Comparison of ENCODE assay signal across 21 cellular contexts in the genomic region with DNA sequence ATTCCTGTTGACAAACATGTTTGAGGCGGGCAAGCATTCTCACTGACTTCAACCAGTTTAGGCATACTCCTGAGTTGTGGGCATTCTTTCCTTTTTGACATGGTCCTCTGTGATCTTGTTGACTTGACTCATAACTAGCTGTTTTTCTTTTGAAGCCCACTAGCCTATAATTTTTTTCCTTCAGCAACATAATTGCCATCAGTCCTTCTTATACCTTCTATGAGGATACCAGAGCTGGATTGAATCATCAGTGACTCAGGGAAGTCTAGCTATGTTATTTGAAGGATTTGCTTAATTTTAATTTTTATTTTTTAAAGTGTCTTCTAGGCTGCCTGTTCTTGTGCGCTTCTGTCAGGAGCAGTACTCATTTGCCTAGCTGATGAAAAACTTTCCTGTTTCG.
DNase-seq lines count a peak whose midpoint lies in the region; ATAC-seq, FAIRE-seq and TF ChIP-seq lines count a peak whose summit lies in the region.
"Had no signal": no experiment of that assay in that cellular context is flagged by ENCODE, and none has a peak within 500 bp of the region (broad histone marks: within the 10 kb centered on the region; RNA-seq: fewer than 3 reads in every experiment).

No MANE protein-coding gene starts in this region.

- POLR2A ChIA-PET in endothelial cell of umbilical vein (lab: Charles Lee) = no interaction called here

- H3K9me3 ChIP-seq in SJSA1 (replicated peaks) (no peaks in the 10 kb centered on the region), endothelial cell of umbilical vein (replicated peaks; ENCODE audit: control insufficient read depth, insufficient read depth, low read length) (no peaks in the 10 kb centered on the region), sigmoid colon (no peaks in the 10 kb centered on the region)
- H3K9me3 ChIP-seq: adrenal gland had no signal

- H3K4me3 ChIP-seq in SJSA1 = no peak overlapping the region
- no peak overlapping the region for H3K4me3 ChIP-seq in endothelial cell of umbilical vein (replicated peaks in 1 of 3; ENCODE audit: insufficient read depth in 1 of 3, low read depth in 1 of 3, low read length in 3 of 3)
- H3K4me3 ChIP-seq in sigmoid colon = no peak overlapping the region
- H3K4me3 ChIP-seq: adrenal gland had no signal

- H3K9ac ChIP-seq in endothelial cell of umbilical vein (replicated peaks; ENCODE audit: extremely low read depth, insufficient read depth, low read length) = no peak overlapping the region
- H3K9ac ChIP-seq: KMS-11 had no signal

- H3K27me3 ChIP-seq in SJSA1 (replicated peaks) (no peaks in the 10 kb centered on the region), endothelial cell of umbilical vein (ENCODE audit: control insufficient read depth in 2 of 2, insufficient read depth in 2 of 2, low read length in 2 of 2) (no peaks in the 10 kb centered on the region), sigmoid colon (no peaks in the 10 kb centered on the region)
- H3K27me3 ChIP-seq: adrenal gland had no signal

- FAIRE-seq in endothelial cell of umbilical vein (lab: Jason Lieb, UNC) = peak; percentile 66
- FAIRE-seq: frontal cortex, RCC 7860, small intestine had no signal

- no peaks in the 10 kb centered on the region for H3K36me3 Mint-ChIP-seq in activated T-helper 17 cell treated with anti-CD3 and anti-CD28 coated beads, Interleukin-2, amount 50 U/mL, for 72 hours (ENCODE audit: low read depth)

- no peak overlapping the region for H2AFZ ChIP-seq in endothelial cell of umbilical vein (ENCODE audit: low read depth, low read length)

- no peak overlapping the region for H3K27ac Mint-ChIP-seq in activated T-helper 17 cell treated with anti-CD3 and anti-CD28 coated beads, Interleukin-2, amount 50 U/mL, for 72 hours
- H3K27ac Mint-ChIP-seq: activated T-cell treated with anti-CD3 and anti-CD28 coated beads, Interleukin-2, amount 50 U/mL, for 24 hours; H9; T-helper 2 cell treated with Interferon-gamma antibody and Interleukin-4, amounts not matched to agents 5 μg/mL and 100 μg/mL, for 36 hours had no signal

- H3K4me1 ChIP-seq in SJSA1 (replicated peaks) (peaks cover 59% of the 10 kb centered on the region), endothelial cell of umbilical vein (ENCODE audit: control insufficient read depth, extremely low read depth, insufficient read depth, low read length) (no peaks in the 10 kb centered on the region), sigmoid colon (peaks cover 0 to 48% (median 40%) of the 10 kb centered on the region in 4 donors)

- no peak overlapping the region for H3K4me3 Mint-ChIP-seq in activated T-helper 17 cell treated with anti-CD3 and anti-CD28 coated beads, Interleukin-2, amount 50 U/mL, for 72 hours
- H3K4me3 Mint-ChIP-seq: activated T-cell treated with anti-CD3 and anti-CD28 coated beads, Interleukin-2, amount 50 U/mL, for 24 hours; H9; T-helper 2 cell treated with Interferon-gamma antibody and Interleukin-4, amounts not matched to agents 5 μg/mL and 100 μg/mL, for 36 hours had no signal

- CTCF ChIA-PET in endothelial cell of umbilical vein (lab: Charles Lee) = interaction anchor here (1.4 kb wide), 1 partner anchor 16 kb away, joined by 4 read pairs; no protein-coding TSS in a partner anchor

- DNase-seq in EH (ENCODE audit: low read depth) = peak; percentile 71
- peak in 1 of 2 experiments; percentile 60 for DNase-seq in SJSA1 (ENCODE audit: low read depth in 1 of 2, low spot score in 2 of 2)
- no peak for DNase-seq in endothelial cell of umbilical vein (ENCODE audit: low read depth, low spot score)
- no peak for DNase-seq in sigmoid colon
- no peak for DNase-seq in GDM1 (lab: John Stamatoyannopoulos, UW)
- no peak for DNase-seq in NCI-H510A (lab: John Stamatoyannopoulos, UW)
- DNase-seq in HUDEP-2 (lab: John Stamatoyannopoulos, UW; ENCODE audit: unreplicated experiment in 76 of 76) = no peak
- DNase-seq: activated CD4-positive, alpha-beta T cell treated with anti-CD3 and anti-CD28 coated beads for 48 hours; activated T-cell treated with anti-CD3 and anti-CD28 coated beads, Interleukin-2, amount 50 U/mL, for 24 hours; adrenal gland; H9; mesenchymal stem cell; NCI-H1694; NCI-H524 treated with DMSO at 0.1 percent for 48 hours; small intestine; stimulated activated naive CD4-positive, alpha-beta T cell treated with Interleukin-2 at 50 U/mL for 16 hours had no signal

- no peaks in the 10 kb centered on the region for H3K9me3 Mint-ChIP-seq in activated T-helper 17 cell treated with anti-CD3 and anti-CD28 coated beads, Interleukin-2, amount 50 U/mL, for 72 hours
- H3K9me3 Mint-ChIP-seq: activated T-cell treated with anti-CD3 and anti-CD28 coated beads, Interleukin-2, amount 50 U/mL, for 24 hours; H9; T-helper 2 cell treated with Interferon-gamma antibody and Interleukin-4, amounts not matched to agents 5 μg/mL and 100 μg/mL, for 36 hours had no signal

- no peak for ATAC-seq in activated T-helper 17 cell treated with anti-CD3 and anti-CD28 coated beads, Interleukin-2, amount 50 U/mL, for 72 hours (replicated peaks)

- 97 to 98% methylated on average over 3 of the region's 3 CpGs for WGBS in sigmoid colon, 2 donors

- intact Hi-C loops in endothelial cell of umbilical vein (cut with micrococcal nuclease) = no loop called here
- intact Hi-C loops in sigmoid colon (cut with DNase I) = loop anchor here (5.0 kb wide), 1 partner anchor 258 kb away; a partner anchor contains a TSS

- H3K27ac ChIP-seq in SJSA1 = peak overlapping the region; percentile 5
- no peak overlapping the region for H3K27ac ChIP-seq in endothelial cell of umbilical vein (ENCODE audit: insufficient read depth, low read depth, low read length)
- peak overlapping the region in 3 of 4 donors; percentile 66 to 77 (median 73) for H3K27ac ChIP-seq in sigmoid colon
- H3K27ac ChIP-seq: adrenal gland, KMS-11 had no signal

- H3K4me1 Mint-ChIP-seq in activated T-helper 17 cell treated with anti-CD3 and anti-CD28 coated beads, Interleukin-2, amount 50 U/mL, for 72 hours = no peaks in the 10 kb centered on the region
- H3K4me1 Mint-ChIP-seq: H9 had no signal

- no peaks in the 10 kb centered on the region for H3K27me3 Mint-ChIP-seq in activated T-helper 17 cell treated with anti-CD3 and anti-CD28 coated beads, Interleukin-2, amount 50 U/mL, for 72 hours
- H3K27me3 Mint-ChIP-seq: activated T-cell treated with anti-CD3 and anti-CD28 coated beads, Interleukin-2, amount 50 U/mL, for 24 hours had no signal

- TF ChIP-seq POLR2A in endothelial cell of umbilical vein (IDR thresholded peaks at IDR 0.05; ENCODE audit: low read depth, low read length) = no peak
- TF ChIP-seq POLR2A in sigmoid colon (IDR thresholded peaks at IDR 0.05) = no peak

- H3K4me2 ChIP-seq in endothelial cell of umbilical vein (ENCODE audit: insufficient read depth, low read length) = no peak overlapping the region
- H3K4me2 ChIP-seq: KMS-11 had no signal

- dilution Hi-C loops in endothelial cell of umbilical vein (cut with MboI; ENCODE audit: extremely low pct_ligation_motif_present, low sequenced_read_pairs) = no loop called here

- BruUV-seq in endothelial cell of umbilical vein (replicated peaks; lab: Mats Ljungman, UMichigan) = no TSS peak

- no peaks in the 10 kb centered on the region for H3K9me1 ChIP-seq in endothelial cell of umbilical vein (replicated peaks; ENCODE audit: control insufficient read depth, extremely low read depth, insufficient read depth, low read length)

- H3K36me3 ChIP-seq in SJSA1 (no peaks in the 10 kb centered on the region), endothelial cell of umbilical vein (ENCODE audit: control insufficient read depth in 2 of 2, extremely low read depth in 1 of 2, insufficient read depth in 2 of 2, low read length in 2 of 2) (no peaks in the 10 kb centered on the region), sigmoid colon (no peaks in the 10 kb centered on the region)
- H3K36me3 ChIP-seq: adrenal gland had no signal

- no peak for TF ChIP-seq EP300 in sigmoid colon (IDR thresholded peaks at IDR 0.05)

- no peaks in the 10 kb centered on the region for H3K79me2 ChIP-seq in endothelial cell of umbilical vein (ENCODE audit: control insufficient read depth, insufficient read depth, low read length)

- no peak for TF ChIP-seq CTCF in endothelial cell of umbilical vein (IDR thresholded peaks at IDR 0.05; ENCODE audit: extremely low read depth in 1 of 2, insufficient read depth in 1 of 2, low read depth in 1 of 2, low read length in 2 of 2)
- TF ChIP-seq CTCF in sigmoid colon (IDR thresholded peaks at IDR 0.05) = no peak

- H4K20me1 ChIP-seq in endothelial cell of umbilical vein (replicated peaks; ENCODE audit: control insufficient read depth, extremely low read depth, insufficient read depth, low read length) = no peaks in the 10 kb centered on the region

TF ChIP-seq in endothelial cell of umbilical vein, 7 proteins besides CTCF, POLR2A, EP300 and RAD21:
- TF ChIP-seq FOS (IDR thresholded peaks at IDR 0.05; ENCODE audit: borderline replicate concordance, insufficient read depth, low read length) (peak; percentile 52), MYC (IDR thresholded peaks at IDR 0.05; ENCODE audit: low read depth, low read length) (no peak)
